Comparison of ENCODE assay signal across 35 cellular contexts in the genomic region with DNA sequence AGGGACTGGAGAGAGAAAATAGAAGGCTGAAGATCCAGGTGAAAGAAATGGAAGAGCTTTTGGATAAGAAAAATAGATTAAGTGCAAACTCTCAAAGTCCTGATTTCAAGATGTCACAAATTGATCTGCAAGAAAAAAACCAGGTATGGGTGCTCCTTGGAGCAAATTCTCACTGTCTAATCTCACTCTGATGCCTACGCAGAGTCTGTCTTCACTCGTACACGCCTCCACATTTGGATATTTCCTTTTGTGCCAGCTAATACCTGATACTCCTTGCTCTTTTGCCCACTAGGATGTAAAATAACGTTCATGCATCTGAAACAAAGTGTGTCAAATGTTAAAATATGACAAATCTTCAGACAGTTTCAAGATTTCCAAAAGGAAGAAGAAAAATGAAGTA.
"Had no signal": no experiment of that assay in that cellular context is flagged by ENCODE, and none has a peak within 500 bp of the region (broad histone marks: within the 10 kb centered on the region; RNA-seq: fewer than 3 reads in every experiment).

No MANE protein-coding gene starts in this region.

- DNase-seq: activated B cell treated with CpG ODN at 0.5 μM for 24 hours; activated CD4-positive, alpha-beta memory T cell treated with anti-CD3 and anti-CD28 coated beads, Interleukin-2, amount 10 ng/mL, durations not matched to agents 7 days and 5 days; activated CD4-positive, alpha-beta T cell treated with anti-CD3 and anti-CD28 coated beads for 48 hours; activated CD4-positive, alpha-beta T cell treated with anti-CD3 and anti-CD28 coated beads, Interleukin-2, amount 10 ng/mL, durations not matched to agents 7 days and 5 days; activated CD4-positive, alpha-beta T cell treated with anti-CD3 and anti-CD28 coated beads, Interleukin-2, amount 50 U/mL, for 48 hours; activated CD4-positive, CD25-positive, alpha-beta regulatory T cell treated with anti-CD3 and anti-CD28 coated beads, Interleukin-2, amount 50 U/mL, for 72 hours; activated CD8-positive, alpha-beta memory T cell treated with anti-CD3 and anti-CD28 coated beads for 24 hours; activated CD8-positive, alpha-beta memory T cell treated with anti-CD3 and anti-CD28 coated beads, Interleukin-2, amount 10 ng/mL, durations not matched to agents 7 days and 5 days; activated CD8-positive, alpha-beta memory T cell treated with anti-CD3 and anti-CD28 coated beads, Interleukin-2, amount 50 U/mL, for 48 hours; activated CD8-positive, alpha-beta T cell treated with anti-CD3 and anti-CD28 coated beads, Interleukin-2, amount 10 ng/mL, durations not matched to agents 7 days and 5 days; activated effector memory CD4-positive, alpha-beta T cell treated with Interleukin-2 at 50 U/mL for 16 hours; activated gamma-delta T cell; activated naive CD4-positive, alpha-beta T cell treated with anti-CD3 and anti-CD28 coated beads, Interleukin-2, amount 10 ng/mL, durations not matched to agents 7 days and 5 days; activated naive CD4-positive, alpha-beta T cell treated with Interleukin-2 at 50 U/mL for 16 hours; activated naive CD8-positive, alpha-beta T cell treated with anti-CD3 and anti-CD28 coated beads, Interleukin-2, amount 10 ng/mL, durations not matched to agents 7 days and 5 days; activated naive CD8-positive, alpha-beta T cell treated with anti-CD3 and anti-CD28 coated beads, Interleukin-2, amount 50 U/mL, for 24 hours; activated T-cell treated with anti-CD3 and anti-CD28 coated beads, Interleukin-2, amount 50 U/mL, for 24 hours; amygdala; anterior cingulate cortex; cerebellar nuclear complex; T-helper 1 cell; T-helper 2 cell; T-helper 9 cell had no signal

- H3K27ac ChIP-seq: ascending aorta, cardiac muscle cell, VCaP had no signal

- H3K36me3 Mint-ChIP-seq: activated CD8-positive, alpha-beta memory T cell treated with anti-CD3 and anti-CD28 coated beads, Interleukin-2, amount 10 ng/mL, durations not matched to agents 7 days and 5 days; activated naive CD4-positive, alpha-beta T cell treated with anti-CD3 and anti-CD28 coated beads, Interleukin-2, amount 10 ng/mL, durations not matched to agents 7 days and 5 days; activated naive CD4-positive, alpha-beta T cell treated with anti-CD3 and anti-CD28 coated beads, Interleukin-2, amount 50 U/mL, for 24 hours; activated naive CD8-positive, alpha-beta T cell treated with anti-CD3 and anti-CD28 coated beads, Interleukin-2, amount 10 ng/mL, durations not matched to agents 7 days and 5 days; brain had no signal

- H3K4me3 ChIP-seq: ascending aorta, cardiac muscle cell had no signal

- H3K27me3 Mint-ChIP-seq: activated B cell treated with CpG ODN at 0.5 μM for 24 hours; activated CD4-positive, alpha-beta memory T cell treated with anti-CD3 and anti-CD28 coated beads, Interleukin-2, amount 10 ng/mL, durations not matched to agents 7 days and 5 days; activated CD4-positive, alpha-beta T cell treated with anti-CD3 and anti-CD28 coated beads, Interleukin-2, amount 10 ng/mL, durations not matched to agents 7 days and 5 days; activated CD8-positive, alpha-beta memory T cell treated with anti-CD3 and anti-CD28 coated beads, Interleukin-2, amount 10 ng/mL, durations not matched to agents 7 days and 5 days; activated naive CD4-positive, alpha-beta T cell treated with anti-CD3 and anti-CD28 coated beads, Interleukin-2, amount 10 ng/mL, durations not matched to agents 7 days and 5 days; activated naive CD4-positive, alpha-beta T cell treated with anti-CD3 and anti-CD28 coated beads, Interleukin-2, amount 50 U/mL, for 24 hours; activated naive CD8-positive, alpha-beta T cell; activated naive CD8-positive, alpha-beta T cell treated with anti-CD3 and anti-CD28 coated beads, Interleukin-2, amount 10 ng/mL, durations not matched to agents 7 days and 5 days; activated naive CD8-positive, alpha-beta T cell treated with anti-CD3 and anti-CD28 coated beads, Interleukin-2, amount 50 U/mL, for 24 hours; activated T-cell treated with anti-CD3 and anti-CD28 coated beads, Interleukin-2, amount 50 U/mL, for 24 hours; brain; central memory CD8-positive, alpha-beta T cell had no signal

- H3K9me3 Mint-ChIP-seq: activated B cell treated with CpG ODN at 0.5 μM for 24 hours; activated CD4-positive, alpha-beta memory T cell treated with anti-CD3 and anti-CD28 coated beads, Interleukin-2, amount 10 ng/mL, durations not matched to agents 7 days and 5 days; activated CD4-positive, alpha-beta T cell treated with anti-CD3 and anti-CD28 coated beads, Interleukin-2, amount 10 ng/mL, durations not matched to agents 7 days and 5 days; activated naive CD4-positive, alpha-beta T cell treated with anti-CD3 and anti-CD28 coated beads, Interleukin-2, amount 10 ng/mL, durations not matched to agents 7 days and 5 days; activated naive CD4-positive, alpha-beta T cell treated with anti-CD3 and anti-CD28 coated beads, Interleukin-2, amount 50 U/mL, for 24 hours; activated naive CD8-positive, alpha-beta T cell treated with anti-CD3 and anti-CD28 coated beads, Interleukin-2, amount 10 ng/mL, durations not matched to agents 7 days and 5 days; activated naive CD8-positive, alpha-beta T cell treated with anti-CD3 and anti-CD28 coated beads, Interleukin-2, amount 50 U/mL, for 24 hours; activated T-cell treated with anti-CD3 and anti-CD28 coated beads, Interleukin-2, amount 50 U/mL, for 24 hours; activated T-helper 2 cell treated with anti-CD3 and anti-CD28 coated beads, Interferon-gamma antibody, Interleukin-2, Interleukin-4, amounts not matched to agents 10 μg/mL and 5 μg/mL and 100 μg/mL, durations not matched to agents 14 hours and 24 hours and 36 hours; brain; central memory CD8-positive, alpha-beta T cell; T-helper 1 cell treated with Interleukin-12 subunit alpha and Interleukin-12 subunit beta and Interleukin-4 antibody, amounts not matched to agents 30 μg/mL and 1 μg/mL, for 36 hours; T-helper 2 cell treated with Interferon-gamma antibody and Interleukin-4, amounts not matched to agents 5 μg/mL and 100 μg/mL, for 36 hours had no signal

- H3K27ac Mint-ChIP-seq: activated B cell treated with CpG ODN at 0.5 μM for 24 hours; activated CD4-positive, alpha-beta memory T cell treated with anti-CD3 and anti-CD28 coated beads, Interleukin-2, amount 10 ng/mL, durations not matched to agents 7 days and 5 days; activated CD4-positive, alpha-beta T cell treated with anti-CD3 and anti-CD28 coated beads, Interleukin-2, amount 10 ng/mL, durations not matched to agents 7 days and 5 days; activated CD8-positive, alpha-beta memory T cell treated with anti-CD3 and anti-CD28 coated beads, Interleukin-2, amount 10 ng/mL, durations not matched to agents 7 days and 5 days; activated CD8-positive, alpha-beta T cell treated with anti-CD3 and anti-CD28 coated beads, Interleukin-2, amount 10 ng/mL, durations not matched to agents 7 days and 5 days; activated naive CD4-positive, alpha-beta T cell treated with anti-CD3 and anti-CD28 coated beads, Interleukin-2, amount 10 ng/mL, durations not matched to agents 7 days and 5 days; activated naive CD4-positive, alpha-beta T cell treated with anti-CD3 and anti-CD28 coated beads, Interleukin-2, amount 50 U/mL, for 24 hours; activated naive CD8-positive, alpha-beta T cell; activated naive CD8-positive, alpha-beta T cell treated with anti-CD3 and anti-CD28 coated beads, Interleukin-2, amount 10 ng/mL, durations not matched to agents 7 days and 5 days; activated naive CD8-positive, alpha-beta T cell treated with anti-CD3 and anti-CD28 coated beads, Interleukin-2, amount 50 U/mL, for 24 hours; activated T-cell treated with anti-CD3 and anti-CD28 coated beads, Interleukin-2, amount 50 U/mL, for 24 hours; activated T-helper 2 cell treated with anti-CD3 and anti-CD28 coated beads, Interferon-gamma antibody, Interleukin-2, Interleukin-4, amounts not matched to agents 10 μg/mL and 5 μg/mL and 100 μg/mL, durations not matched to agents 14 hours and 24 hours and 36 hours; brain; T-helper 1 cell treated with Interleukin-12 subunit alpha and Interleukin-12 subunit beta and Interleukin-4 antibody, amounts not matched to agents 30 μg/mL and 1 μg/mL, for 36 hours; T-helper 2 cell treated with Interferon-gamma antibody and Interleukin-4, amounts not matched to agents 5 μg/mL and 100 μg/mL, for 36 hours had no signal

- H3K9me3 ChIP-seq: ascending aorta had no signal

- H3K4me1 Mint-ChIP-seq: activated B cell treated with CpG ODN at 0.5 μM for 24 hours; activated CD4-positive, alpha-beta memory T cell treated with anti-CD3 and anti-CD28 coated beads, Interleukin-2, amount 10 ng/mL, durations not matched to agents 7 days and 5 days; activated CD4-positive, alpha-beta T cell treated with anti-CD3 and anti-CD28 coated beads, Interleukin-2, amount 10 ng/mL, durations not matched to agents 7 days and 5 days; activated CD8-positive, alpha-beta memory T cell treated with anti-CD3 and anti-CD28 coated beads, Interleukin-2, amount 10 ng/mL, durations not matched to agents 7 days and 5 days; activated naive CD4-positive, alpha-beta T cell treated with anti-CD3 and anti-CD28 coated beads, Interleukin-2, amount 10 ng/mL, durations not matched to agents 7 days and 5 days; activated naive CD4-positive, alpha-beta T cell treated with anti-CD3 and anti-CD28 coated beads, Interleukin-2, amount 50 U/mL, for 24 hours; activated naive CD8-positive, alpha-beta T cell treated with anti-CD3 and anti-CD28 coated beads, Interleukin-2, amount 10 ng/mL, durations not matched to agents 7 days and 5 days; activated naive CD8-positive, alpha-beta T cell treated with anti-CD3 and anti-CD28 coated beads, Interleukin-2, amount 50 U/mL, for 24 hours; brain; central memory CD8-positive, alpha-beta T cell had no signal

- H3K27me3 ChIP-seq: ascending aorta, cardiac muscle cell had no signal

- H3K36me3 ChIP-seq: ascending aorta, cardiac muscle cell had no signal

- H3K4me3 Mint-ChIP-seq: activated B cell treated with CpG ODN at 0.5 μM for 24 hours; activated CD4-positive, alpha-beta memory T cell treated with anti-CD3 and anti-CD28 coated beads, Interleukin-2, amount 10 ng/mL, durations not matched to agents 7 days and 5 days; activated CD4-positive, alpha-beta T cell treated with anti-CD3 and anti-CD28 coated beads, Interleukin-2, amount 10 ng/mL, durations not matched to agents 7 days and 5 days; activated CD8-positive, alpha-beta memory T cell treated with anti-CD3 and anti-CD28 coated beads, Interleukin-2, amount 10 ng/mL, durations not matched to agents 7 days and 5 days; activated CD8-positive, alpha-beta T cell treated with anti-CD3 and anti-CD28 coated beads, Interleukin-2, amount 10 ng/mL, durations not matched to agents 7 days and 5 days; activated naive CD4-positive, alpha-beta T cell treated with anti-CD3 and anti-CD28 coated beads, Interleukin-2, amount 10 ng/mL, durations not matched to agents 7 days and 5 days; activated naive CD4-positive, alpha-beta T cell treated with anti-CD3 and anti-CD28 coated beads, Interleukin-2, amount 50 U/mL, for 24 hours; activated naive CD8-positive, alpha-beta T cell; activated naive CD8-positive, alpha-beta T cell treated with anti-CD3 and anti-CD28 coated beads, Interleukin-2, amount 10 ng/mL, durations not matched to agents 7 days and 5 days; activated naive CD8-positive, alpha-beta T cell treated with anti-CD3 and anti-CD28 coated beads, Interleukin-2, amount 50 U/mL, for 24 hours; activated T-cell treated with anti-CD3 and anti-CD28 coated beads, Interleukin-2, amount 50 U/mL, for 24 hours; brain; central memory CD8-positive, alpha-beta T cell; T-helper 1 cell treated with Interleukin-12 subunit alpha and Interleukin-12 subunit beta and Interleukin-4 antibody, amounts not matched to agents 30 μg/mL and 1 μg/mL, for 36 hours; T-helper 2 cell treated with Interferon-gamma antibody and Interleukin-4, amounts not matched to agents 5 μg/mL and 100 μg/mL, for 36 hours had no signal

- H3K4me1 ChIP-seq: ascending aorta had no signal

- FAIRE-seq: bronchial epithelial cell, TTC549 had no signal

- ATAC-seq: activated CD8-positive, alpha-beta memory T cell treated with anti-CD3 and anti-CD28 coated beads, Interleukin-2, amount 10 ng/mL, durations not matched to agents 7 days and 5 days; activated CD8-positive, alpha-beta T cell treated with anti-CD3 and anti-CD28 coated beads, Interleukin-2, amount 10 ng/mL, durations not matched to agents 7 days and 5 days; activated naive CD8-positive, alpha-beta T cell treated with anti-CD3 and anti-CD28 coated beads, Interleukin-2, amount 50 U/mL, for 24 hours had no signal
